ENCODE assay signal across 14 cellular contexts in genomic region chr17:14086189-14086588, GRCh38. TPM values are rescaled to one million over a fixed set of nuclear protein-coding genes. Genes with fewer than 3 reads are reported as not detected.
A peak's percentile ranks its signal among the peaks of the same experiment; 100 is the strongest.
DNase-seq lines count a peak whose midpoint lies in the region; ATAC-seq and TF ChIP-seq lines count a peak whose summit lies in the region.
"Had no signal": no experiment of that assay in that cellular context is flagged by ENCODE, and none has a peak within 500 bp of the region (broad histone marks: within the 10 kb centered on the region; RNA-seq: fewer than 3 reads in every experiment).

No MANE protein-coding gene starts in this region.

- H3K9me3 ChIP-seq in tibial nerve: no peaks in the 10 kb centered on the region
- H3K9me3 ChIP-seq: BLaER1 had no signal

- 91 to 93% methylated on average over 2 of the region's 2 CpGs for WGBS in tibial nerve, 2 donors

- peaks cover 0 to 3% (median 0%) of the 10 kb centered on the region in 4 donors for H3K4me1 ChIP-seq in tibial nerve

- ATAC-seq in left lobe of liver (peak; percentile 59), GM21381 (IDR thresholded peaks at IDR 0.05; ENCODE audit: unreplicated experiment) (no peak)
- ATAC-seq: HCT116 had no signal

- H3K4me3 ChIP-seq in tibial nerve: no peak overlapping the region
- H3K4me3 ChIP-seq: BLaER1, GM23248 had no signal

- H3K27ac ChIP-seq in VCaP: peak overlapping the region; percentile 57
- H3K27ac ChIP-seq in tibial nerve: no peak overlapping the region
- H3K27ac ChIP-seq: BLaER1, GM23248, HL-60 had no signal

- DNase-seq in ACHN (peak; percentile 11), left lobe of liver (ENCODE audit: low spot score) (no peak), foreskin melanocyte (no peak), tibial nerve (ENCODE audit: low spot score in 2 of 2) (no peak), NCI-H2171 treated with DMSO at 0.1 percent for 48 hours (lab: John Stamatoyannopoulos, UW) (no peak)
- DNase-seq: AML-193, DMS53, GM23248, IMR-90 had no signal

- TF ChIP-seq POLR2A in tibial nerve (IDR thresholded peaks at IDR 0.05): no peak

- in situ Hi-C loops in ACHN (cut with HindIII; ENCODE audit: low pct_ligation_motif_present, low pct_unique_long_range_greater_than_20kb, low sequenced_read_pairs): no loop called here

- H3K36me3 ChIP-seq in tibial nerve: no peaks in the 10 kb centered on the region

- H3K27me3 ChIP-seq in tibial nerve: no peaks in the 10 kb centered on the region
- H3K27me3 ChIP-seq: BLaER1 had no signal

- no peak for TF ChIP-seq EP300 in tibial nerve (IDR thresholded peaks at IDR 0.05)

- TF ChIP-seq CTCF in VCaP (conservative IDR thresholded peaks at IDR 0.05) (no peak), tibial nerve (IDR thresholded peaks at IDR 0.05) (no peak)

RNA-seq across cellular contexts. Expression of gene COX10, which starts 16.9 kb away (rescaled TPM):
- total RNA-seq in left lobe of liver (7.8 TPM), tibial nerve (10 to 100 TPM; 12.6 to 22.8 (median 15.6) TPM)
